In genomic region chr2:60516826-60517225, GRCh38 we compare ENCODE assay signal across 1 cellular context.
TF ChIP-seq lines count a peak whose summit lies in the region.

No MANE protein-coding gene starts in this region.

TF ChIP-seq in H1, 55 proteins besides CTCF, POLR2A, EP300 and RAD21:
- no peak for TF ChIP-seq POU5F1 (IDR thresholded peaks at IDR 0.05; ENCODE audit: low read depth, low read length)
- no peak for TF ChIP-seq BRCA1 (IDR thresholded peaks at IDR 0.05; ENCODE audit: low read depth, low read length)
- TF ChIP-seq TCF12 (IDR thresholded peaks at IDR 0.05; ENCODE audit: low read depth, low read length) = no peak
- no peak for TF ChIP-seq HDAC2 (IDR thresholded peaks at IDR 0.05; ENCODE audit: borderline replicate concordance in 1 of 2, low read depth in 2 of 2, low read length in 2 of 2)
- TF ChIP-seq ATF2 (IDR thresholded peaks at IDR 0.05; ENCODE audit: low read length) = no peak
- TF ChIP-seq SUZ12 (IDR thresholded peaks at IDR 0.05; ENCODE audit: low read length) = no peak
- TF ChIP-seq EGR1 (IDR thresholded peaks at IDR 0.05; ENCODE audit: borderline replicate concordance, low read depth, low read length) = no peak
- TF ChIP-seq NANOG (IDR thresholded peaks at IDR 0.05; ENCODE audit: insufficient read depth, low read depth, low read length, poor library complexity, severe bottlenecking) = no peak
- TF ChIP-seq SAP30 (IDR thresholded peaks at IDR 0.05; ENCODE audit: insufficient read depth, insufficient replicate concordance, low read length) = no peak
- TF ChIP-seq SIRT6 (IDR thresholded peaks at IDR 0.05; ENCODE audit: low read length) = no peak
